Comparison of ENCODE assay signal across 9 cellular contexts in genomic region chr15:77974098-77974414, GRCh38.
A peak's percentile ranks its signal among the peaks of the same experiment; 100 is the strongest.
DNase-seq lines count a peak whose midpoint lies in the region; ATAC-seq and TF ChIP-seq lines count a peak whose summit lies in the region.
"Had no signal": no experiment of that assay in that cellular context is flagged by ENCODE, and none has a peak within 500 bp of the region (broad histone marks: within the 10 kb centered on the region; RNA-seq: fewer than 3 reads in every experiment).

No MANE protein-coding gene starts in this region.

- no peak for TF ChIP-seq EP300 in sigmoid colon (IDR thresholded peaks at IDR 0.05)

- no peak overlapping the region for H3K4me3 Mint-ChIP-seq in activated CD4-positive, alpha-beta T cell treated with anti-CD3 and anti-CD28 coated beads, Interleukin-2, amount 10 ng/mL, durations not matched to agents 24 days and 14 days
- H3K4me3 Mint-ChIP-seq in activated CD8-positive, alpha-beta memory T cell treated with anti-CD3 and anti-CD28 coated beads, Interleukin-2, amount 10 ng/mL, durations not matched to agents 7 days and 5 days = no peak overlapping the region
- H3K4me3 Mint-ChIP-seq: GM23338 had no signal

- no peak overlapping the region for H3K27ac Mint-ChIP-seq in activated CD4-positive, alpha-beta T cell treated with anti-CD3 and anti-CD28 coated beads, Interleukin-2, amount 10 ng/mL, durations not matched to agents 24 days and 14 days
- H3K27ac Mint-ChIP-seq in activated CD8-positive, alpha-beta memory T cell treated with anti-CD3 and anti-CD28 coated beads, Interleukin-2, amount 10 ng/mL, durations not matched to agents 7 days and 5 days = no peak overlapping the region
- H3K27ac Mint-ChIP-seq: GM23338 had no signal

- H3K4me1 ChIP-seq in GM23248 (ENCODE audit: insufficient read depth) = peaks cover 9% of the 10 kb centered on the region
- peaks cover 0 to 27% (median 25%) of the 10 kb centered on the region in 4 donors for H3K4me1 ChIP-seq in sigmoid colon

- no peaks in the 10 kb centered on the region for H3K9me3 ChIP-seq in GM23248 (ENCODE audit: low read depth)
- no peaks in the 10 kb centered on the region for H3K9me3 ChIP-seq in sigmoid colon

- CTCF ChIA-PET in activated CD8-positive, alpha-beta memory T cell treated with anti-CD3 and anti-CD28 coated beads, Interleukin-2, amount 10 ng/mL, durations not matched to agents 7 days and 5 days (lab: Charles Lee) = no interaction called here

- H3K27me3 ChIP-seq in GM23248 (replicated peaks; ENCODE audit: insufficient read depth) (no peaks in the 10 kb centered on the region), sigmoid colon (no peaks in the 10 kb centered on the region)

- no peaks in the 10 kb centered on the region for H3K36me3 Mint-ChIP-seq in activated CD4-positive, alpha-beta T cell treated with anti-CD3 and anti-CD28 coated beads, Interleukin-2, amount 10 ng/mL, durations not matched to agents 24 days and 14 days (ENCODE audit: low read depth)
- no peaks in the 10 kb centered on the region for H3K36me3 Mint-ChIP-seq in activated CD8-positive, alpha-beta memory T cell treated with anti-CD3 and anti-CD28 coated beads, Interleukin-2, amount 10 ng/mL, durations not matched to agents 7 days and 5 days

- no peak overlapping the region for H3K4me3 ChIP-seq in GM23248
- H3K4me3 ChIP-seq in sigmoid colon = no peak overlapping the region
- H3K4me3 ChIP-seq: GM23338 had no signal

- peak; percentile 89 for ATAC-seq in SK-N-SH treated with all-trans-retinoic acid at 6 μM for 48 hours
- ATAC-seq in left cardiac atrium = peak; percentile 75 to 80
- ATAC-seq in HG03521 (IDR thresholded peaks at IDR 0.05; ENCODE audit: unreplicated experiment) = no peak
- no peak for ATAC-seq in GM21423 (IDR thresholded peaks at IDR 0.05; ENCODE audit: unreplicated experiment)
- ATAC-seq in activated CD8-positive, alpha-beta memory T cell treated with anti-CD3 and anti-CD28 coated beads, Interleukin-2, amount 10 ng/mL, durations not matched to agents 7 days and 5 days = no peak
- ATAC-seq: GM23338 had no signal

- H3K9me2 ChIP-seq in GM23248 (ENCODE audit: insufficient read depth) = no peaks in the 10 kb centered on the region

- no peaks in the 10 kb centered on the region for H3K79me2 ChIP-seq in GM23248 (ENCODE audit: insufficient read depth)

- no peak overlapping the region for H2AFZ ChIP-seq in GM23248
- H2AFZ ChIP-seq: GM23338 had no signal

- 10 to 15% methylated on average over 6 of the region's 6 CpGs for WGBS in GM23248 (ENCODE audit: low coverage in 1 of 2, low lambda C conversion rate in 2 of 2, missing lambda C conversion rate in 2 of 2), 2 experiments
- 8 to 43% methylated on average over 6 of the region's 6 CpGs for WGBS in sigmoid colon, 2 donors

- H3F3A ChIP-seq in GM23248 (ENCODE audit: insufficient read depth) = no peaks in the 10 kb centered on the region

- H3K9ac ChIP-seq in GM23248 = peak overlapping the region; percentile 38; the same call in 1 of the 2 replicates

- no peak for TF ChIP-seq CTCF in sigmoid colon (IDR thresholded peaks at IDR 0.05)

- in situ Hi-C loops in GM23248 (cut with MboI) = no loop called here

- TF ChIP-seq POLR2A in sigmoid colon (IDR thresholded peaks at IDR 0.05) = no peak

- H3K4me1 Mint-ChIP-seq in activated CD4-positive, alpha-beta T cell treated with anti-CD3 and anti-CD28 coated beads, Interleukin-2, amount 10 ng/mL, durations not matched to agents 24 days and 14 days = no peaks in the 10 kb centered on the region
- H3K4me1 Mint-ChIP-seq in activated CD8-positive, alpha-beta memory T cell treated with anti-CD3 and anti-CD28 coated beads, Interleukin-2, amount 10 ng/mL, durations not matched to agents 7 days and 5 days = no peaks in the 10 kb centered on the region
- H3K4me1 Mint-ChIP-seq: GM23338 had no signal

- H3K9me3 Mint-ChIP-seq in activated CD4-positive, alpha-beta T cell treated with anti-CD3 and anti-CD28 coated beads, Interleukin-2, amount 10 ng/mL, durations not matched to agents 24 days and 14 days = no peaks in the 10 kb centered on the region
- H3K9me3 Mint-ChIP-seq in activated CD8-positive, alpha-beta memory T cell treated with anti-CD3 and anti-CD28 coated beads, Interleukin-2, amount 10 ng/mL, durations not matched to agents 7 days and 5 days (ENCODE audit: low read depth) = no peaks in the 10 kb centered on the region
- H3K9me3 Mint-ChIP-seq: GM23338 had no signal

- intact Hi-C loops in left cardiac atrium (cut with DNase I) = no loop called here
- intact Hi-C loops in sigmoid colon (cut with DNase I) = loop anchor here (2.0 kb wide), 1 partner anchor 17 kb away; no protein-coding TSS in a partner anchor
- intact Hi-C loops in activated CD4-positive, alpha-beta T cell treated with anti-CD3 and anti-CD28 coated beads, Interleukin-2, amount 10 ng/mL, durations not matched to agents 24 days and 14 days (cut with micrococcal nuclease) = loop anchor here (10.0 kb wide), 1 partner anchor 801 kb away; no protein-coding TSS in a partner anchor

- H4K20me1 ChIP-seq in GM23248 (ENCODE audit: insufficient read depth) = no peaks in the 10 kb centered on the region

- H3K4me2 ChIP-seq in GM23248 (ENCODE audit: unreplicated experiment) = no peak overlapping the region
- H3K4me2 ChIP-seq: GM23338 had no signal

- no peaks in the 10 kb centered on the region for H3K36me3 ChIP-seq in GM23248 (ENCODE audit: low read depth)
- H3K36me3 ChIP-seq in sigmoid colon = no peaks in the 10 kb centered on the region

- DNase-seq in GM23248 (peak; percentile 86), left cardiac atrium (peak; percentile 70), sigmoid colon (peak; percentile 88)
- DNase-seq in activated CD4-positive, alpha-beta T cell treated with anti-CD3 and anti-CD28 coated beads, Interleukin-2, amount 10 ng/mL, durations not matched to agents 24 days and 14 days = no peak
- no peak for DNase-seq in activated CD8-positive, alpha-beta memory T cell treated with anti-CD3 and anti-CD28 coated beads, Interleukin-2, amount 10 ng/mL, durations not matched to agents 7 days and 5 days

- H3K27me3 Mint-ChIP-seq in activated CD4-positive, alpha-beta T cell treated with anti-CD3 and anti-CD28 coated beads, Interleukin-2, amount 10 ng/mL, durations not matched to agents 24 days and 14 days = peaks cover 9% of the 10 kb centered on the region
- peaks cover 2% of the 10 kb centered on the region for H3K27me3 Mint-ChIP-seq in activated CD8-positive, alpha-beta memory T cell treated with anti-CD3 and anti-CD28 coated beads, Interleukin-2, amount 10 ng/mL, durations not matched to agents 7 days and 5 days

- peak overlapping the region; percentile 33; the same call in 1 of the 2 replicates for H3K27ac ChIP-seq in GM23248
- peak overlapping the region in 3 of 4 donors; percentile 71 to 74 (median 73) for H3K27ac ChIP-seq in sigmoid colon

TF ChIP-seq in SK-N-SH treated with all-trans-retinoic acid at 6 μM for 48 hours, 23 proteins besides CTCF, POLR2A, EP300 and RAD21:
- TF ChIP-seq BACH2 (CRISPR knock-in tag; IDR thresholded peaks at IDR 0.05; ENCODE audit: borderline replicate concordance) = no peak

Comparison
In these comparisons a context has a peak if more than half of its experiments do, and no peak if none do; other contexts are left out.
1. DNase-seq: peak in GM23248 (single experiment), left cardiac atrium (single experiment) and sigmoid colon (single experiment); none in activated CD4-positive, alpha-beta T cell treated with anti-CD3 and anti-CD28 coated beads, Interleukin-2, amount 10 ng/mL, durations not matched to agents 24 days and 14 days (single experiment) and activated CD8-positive, alpha-beta memory T cell treated with anti-CD3 and anti-CD28 coated beads, Interleukin-2, amount 10 ng/mL, durations not matched to agents 7 days and 5 days (single experiment).
2. ATAC-seq: peak in SK-N-SH treated with all-trans-retinoic acid at 6 μM for 48 hours (single experiment) and left cardiac atrium (2 of 2); none in HG03521 (single experiment), GM21423 (single experiment) and activated CD8-positive, alpha-beta memory T cell treated with anti-CD3 and anti-CD28 coated beads, Interleukin-2, amount 10 ng/mL, durations not matched to agents 7 days and 5 days (single experiment).
3. intact Hi-C loops: an anchor here in sigmoid colon (2.0 kb wide) and activated CD4-positive, alpha-beta T cell treated with anti-CD3 and anti-CD28 coated beads, Interleukin-2, amount 10 ng/mL, durations not matched to agents 24 days and 14 days (10.0 kb wide); none called in left cardiac atrium.